In the genomic region with DNA sequence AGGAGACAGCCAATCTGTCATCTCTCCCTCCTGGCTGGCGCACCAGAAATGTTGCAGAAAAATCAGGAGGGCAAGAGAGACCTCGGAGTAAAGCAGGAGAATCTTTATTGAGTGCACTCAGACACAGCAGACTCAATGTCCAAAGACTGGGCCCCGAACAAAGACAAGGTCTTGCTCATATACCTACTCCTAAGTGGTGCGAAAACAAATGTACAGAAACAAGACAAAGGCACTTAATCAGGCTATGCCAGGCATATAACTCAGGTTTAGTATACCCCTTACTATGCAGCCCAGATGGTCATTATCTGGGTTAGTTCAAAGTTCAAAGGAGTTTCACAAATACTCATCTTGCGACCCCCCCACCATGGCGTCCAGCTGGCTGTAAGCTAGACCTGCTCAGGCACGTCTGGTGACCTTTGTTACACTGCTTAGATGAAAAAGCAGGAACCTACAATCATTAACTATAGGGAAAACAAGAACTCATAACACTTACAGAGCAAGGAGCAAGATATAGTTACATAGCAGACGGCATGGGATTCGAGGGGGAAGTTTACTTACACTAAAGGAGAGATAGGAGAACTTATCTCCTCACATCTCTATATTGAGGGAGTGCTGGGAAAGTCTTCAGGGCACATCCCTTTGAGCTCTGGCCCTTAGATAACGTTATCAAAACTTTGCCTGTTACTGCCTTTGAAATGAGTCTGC, we compare ENCODE assay signal across 8 cellular contexts. TPM values are rescaled to one million over a fixed set of nuclear protein-coding genes. Genes with fewer than 3 reads are reported as not detected.
DNase-seq lines count a peak whose midpoint lies in the region; ATAC-seq and TF ChIP-seq lines count a peak whose summit lies in the region.

No MANE protein-coding gene starts in this region.

- no peaks in the 10 kb centered on the region for H3K36me3 ChIP-seq in HUES6 (ENCODE audit: control insufficient read depth, insufficient read depth, low read length)
- no peaks in the 10 kb centered on the region for H3K36me3 ChIP-seq in kidney epithelial cell (ENCODE audit: control insufficient read depth, insufficient read depth, low read length)

- H3K27me3 ChIP-seq in HUES6 (ENCODE audit: control insufficient read depth, insufficient read depth, low read length) (no peaks in the 10 kb centered on the region), kidney epithelial cell (ENCODE audit: control insufficient read depth, insufficient read depth, low read length) (no peaks in the 10 kb centered on the region)

- no peak overlapping the region for H3K4me3 ChIP-seq in HUES6 (ENCODE audit: low read depth, low read length)
- H3K4me3 ChIP-seq in kidney epithelial cell (ENCODE audit: low read depth, low read length), result no peak overlapping the region

- DNase-seq in kidney epithelial cell (ENCODE audit: low read depth) (peak; percentile 28), globus pallidus (ENCODE audit: low spot score) (no peak), NCI-H1048 (lab: John Stamatoyannopoulos, UW) (no peak), left cardiac atrium (no peak)

- peaks cover 16% of the 10 kb centered on the region for H3K4me1 ChIP-seq in HUES6 (ENCODE audit: control insufficient read depth, insufficient read depth, low read length)

- peak overlapping the region; percentile 54 for H3K9ac ChIP-seq in HUES6 (ENCODE audit: low read length)

- H3K27ac ChIP-seq in C4-2B, result peak overlapping the region; percentile 94
- H3K27ac ChIP-seq in HUES6 (ENCODE audit: low read depth, low read length), result peak overlapping the region; percentile 60; the same call in 1 of the 2 replicates

- intact Hi-C loops in left cardiac atrium (cut with DNase I), result no loop called here

- ATAC-seq in GM21526 (IDR thresholded peaks at IDR 0.05; ENCODE audit: low FRiP score, unreplicated experiment) (peak; percentile 27), HG02938 (IDR thresholded peaks at IDR 0.05; ENCODE audit: unreplicated experiment) (no peak), left cardiac atrium (no peak)

- H3K9me3 ChIP-seq in HUES6 (ENCODE audit: control insufficient read depth, insufficient read depth, low read depth, low read length), result 0 out of 2 replicates have a peak, but pooled peaks cover 3% of the 10 kb centered on the region

- no peak for TF ChIP-seq CTCF in C4-2B (conservative IDR thresholded peaks at IDR 0.05)
- TF ChIP-seq CTCF in kidney epithelial cell (IDR thresholded peaks at IDR 0.05; ENCODE audit: insufficient read depth, low read length, poor library complexity, severe bottlenecking), result no peak

RNA-seq across cellular contexts. Expression of a gene that starts 27.5 kb away (rescaled TPM):
- total RNA-seq in kidney epithelial cell (not detected in 2 replicates), left cardiac atrium (not detected)
